In genomic region chr14:102902523-102903247, GRCh38 we compare ENCODE assay signal across 16 cellular contexts. TPM values are rescaled to one million over a fixed set of nuclear protein-coding genes. Genes with fewer than 3 reads are reported as not detected.
A peak's percentile ranks its signal among the peaks of the same experiment; 100 is the strongest.
DNase-seq lines count a peak whose midpoint lies in the region; ATAC-seq and TF ChIP-seq lines count a peak whose summit lies in the region.
"Had no signal": no experiment of that assay in that cellular context is flagged by ENCODE, and none has a peak within 500 bp of the region (broad histone marks: within the 10 kb centered on the region; RNA-seq: fewer than 3 reads in every experiment).

No MANE protein-coding gene starts in this region.

- TF ChIP-seq POLR2A in tibial nerve (IDR thresholded peaks at IDR 0.05): no peak

- no peaks in the 10 kb centered on the region for H3K9me3 ChIP-seq in tibial nerve
- H3K9me3 ChIP-seq: body of pancreas, mucosa of descending colon had no signal

- H3K9me3 Mint-ChIP-seq in activated T-cell treated with anti-CD3 and anti-CD28 coated beads, Interleukin-2, amount 50 U/mL, for 4 hours: no peaks in the 10 kb centered on the region
- no peaks in the 10 kb centered on the region for H3K9me3 Mint-ChIP-seq in IgD-negative memory B cell
- no peaks in the 10 kb centered on the region for H3K9me3 Mint-ChIP-seq in activated naive CD8-positive, alpha-beta T cell treated with anti-CD3 and anti-CD28 coated beads for 36 hours
- no peaks in the 10 kb centered on the region for H3K9me3 Mint-ChIP-seq in stimulated activated effector memory CD8-positive, alpha-beta T cell treated with anti-CD3 and anti-CD28 coated beads, Interleukin-12 subunit alpha, Interleukin-12 subunit beta, amount 100 ng/mL, for 72 hours

- POLR2A ChIA-PET in HEK293T (lab: Yijun Ruan, JAX): no interaction called here

- peaks cover 21% of the 10 kb centered on the region for H3K4me1 Mint-ChIP-seq in activated T-cell treated with anti-CD3 and anti-CD28 coated beads, Interleukin-2, amount 50 U/mL, for 4 hours (ENCODE audit: low read depth)
- H3K4me1 Mint-ChIP-seq in IgD-negative memory B cell: peaks cover 29 to 47% (median 35%) of the 10 kb centered on the region in 3 donors
- H3K4me1 Mint-ChIP-seq in activated naive CD8-positive, alpha-beta T cell treated with anti-CD3 and anti-CD28 coated beads for 36 hours: peaks cover 19% of the 10 kb centered on the region
- H3K4me1 Mint-ChIP-seq in stimulated activated effector memory CD8-positive, alpha-beta T cell treated with anti-CD3 and anti-CD28 coated beads, Interleukin-12 subunit alpha, Interleukin-12 subunit beta, amount 100 ng/mL, for 72 hours: peaks cover 45% of the 10 kb centered on the region

- H3K36me3 Mint-ChIP-seq in activated T-cell treated with anti-CD3 and anti-CD28 coated beads, Interleukin-2, amount 50 U/mL, for 4 hours (ENCODE audit: insufficient read depth): peaks cover 40% of the 10 kb centered on the region
- H3K36me3 Mint-ChIP-seq in IgD-negative memory B cell: peaks cover 8% of the 10 kb centered on the region
- peaks cover 8% of the 10 kb centered on the region for H3K36me3 Mint-ChIP-seq in activated naive CD8-positive, alpha-beta T cell treated with anti-CD3 and anti-CD28 coated beads for 36 hours
- H3K36me3 Mint-ChIP-seq in stimulated activated effector memory CD8-positive, alpha-beta T cell treated with anti-CD3 and anti-CD28 coated beads, Interleukin-12 subunit alpha, Interleukin-12 subunit beta, amount 100 ng/mL, for 72 hours: peaks cover 100% of the 10 kb centered on the region

- H3K4me1 ChIP-seq in tibial nerve: no peaks in the 10 kb centered on the region
- H3K4me1 ChIP-seq: body of pancreas had no signal

- H3K27me3 Mint-ChIP-seq in activated T-cell treated with anti-CD3 and anti-CD28 coated beads, Interleukin-2, amount 50 U/mL, for 4 hours (ENCODE audit: low read depth): no peaks in the 10 kb centered on the region
- H3K27me3 Mint-ChIP-seq in IgD-negative memory B cell: peaks cover 2% of the 10 kb centered on the region
- no peaks in the 10 kb centered on the region for H3K27me3 Mint-ChIP-seq in activated naive CD8-positive, alpha-beta T cell treated with anti-CD3 and anti-CD28 coated beads for 36 hours

- H3K27ac ChIP-seq in tibial nerve: peak overlapping the region in 1 of 4 donors; percentile 50
- H3K27ac ChIP-seq: body of pancreas, PC-9 had no signal

- H3K27ac Mint-ChIP-seq in IgD-negative memory B cell: peak overlapping the region; percentile 90 to 96 (median 95)
- H3K27ac Mint-ChIP-seq in activated naive CD8-positive, alpha-beta T cell treated with anti-CD3 and anti-CD28 coated beads for 36 hours: peak overlapping the region; percentile 3
- peak overlapping the region; percentile 86 for H3K27ac Mint-ChIP-seq in stimulated activated effector memory CD8-positive, alpha-beta T cell treated with anti-CD3 and anti-CD28 coated beads, Interleukin-12 subunit alpha, Interleukin-12 subunit beta, amount 100 ng/mL, for 72 hours

- H3K4me3 ChIP-seq in tibial nerve: no peak overlapping the region
- no peak overlapping the region for H3K4me3 ChIP-seq in foreskin fibroblast (ENCODE audit: low read depth in 1 of 2, low read length in 2 of 2)
- H3K4me3 ChIP-seq: body of pancreas, mucosa of descending colon, PC-9 had no signal

- TF ChIP-seq CTCF in tibial nerve (IDR thresholded peaks at IDR 0.05) (no peak), foreskin fibroblast (IDR thresholded peaks at IDR 0.05; ENCODE audit: low read depth, low read length) (no peak)

- no peak for ATAC-seq in activated T-cell treated with anti-CD3 and anti-CD28 coated beads, Interleukin-2, amount 50 U/mL, for 4 hours
- ATAC-seq in stimulated activated effector memory CD8-positive, alpha-beta T cell treated with anti-CD3 and anti-CD28 coated beads, Interleukin-12 subunit alpha, Interleukin-12 subunit beta, amount 100 ng/mL, for 72 hours: no peak
- ATAC-seq: body of pancreas had no signal

- no peaks in the 10 kb centered on the region for H3K27me3 ChIP-seq in tibial nerve
- H3K27me3 ChIP-seq: body of pancreas had no signal

- CTCF ChIA-PET in HEK293T (lab: Yijun Ruan, JAX): no interaction called here

- no peak for DNase-seq in activated T-cell treated with anti-CD3 and anti-CD28 coated beads, Interleukin-2, amount 50 U/mL, for 4 hours
- DNase-seq in activated T-cell treated with anti-CD3 and anti-CD28 coated beads for 4 hours (no peak), HEK293T (ENCODE audit: extremely low spot score) (no peak), tibial nerve (ENCODE audit: low spot score in 2 of 2) (no peak), foreskin fibroblast (no peak)
- DNase-seq in activated naive CD8-positive, alpha-beta T cell treated with anti-CD3 and anti-CD28 coated beads for 36 hours: no peak
- no peak for DNase-seq in stimulated activated effector memory CD8-positive, alpha-beta T cell treated with anti-CD3 and anti-CD28 coated beads, Interleukin-12 subunit alpha, Interleukin-12 subunit beta, amount 100 ng/mL, for 72 hours (ENCODE audit: low spot score in 2 of 2)
- DNase-seq: activated CD8-positive, alpha-beta memory T cell treated with anti-CD3 and anti-CD28 coated beads, Interleukin-2, amount 50 U/mL, for 4 hours; body of pancreas; C1 segment of cervical spinal cord; NCI-H1694; PC-9; stimulated activated CD4-positive, alpha-beta T cell treated with anti-CD3 and anti-CD28 coated beads, Interleukin-2, amount 100 ng/mL, for 24 hours; stimulated activated naive CD4-positive, alpha-beta T cell had no signal

- peaks cover 0 to 80% (median 0%) of the 10 kb centered on the region in 3 donors for H3K36me3 ChIP-seq in tibial nerve

- no peak for TF ChIP-seq EP300 in tibial nerve (IDR thresholded peaks at IDR 0.05)

- 85 to 88% methylated on average over 12 of the region's 12 CpGs for WGBS in tibial nerve, 2 donors

- H3K4me3 Mint-ChIP-seq in activated T-cell treated with anti-CD3 and anti-CD28 coated beads, Interleukin-2, amount 50 U/mL, for 4 hours: peak overlapping the region; percentile 37
- H3K4me3 Mint-ChIP-seq in IgD-negative memory B cell: peak overlapping the region in 2 of 4 donors; percentile 89 to 94
- no peak overlapping the region for H3K4me3 Mint-ChIP-seq in activated naive CD8-positive, alpha-beta T cell treated with anti-CD3 and anti-CD28 coated beads for 36 hours
- no peak overlapping the region for H3K4me3 Mint-ChIP-seq in stimulated activated effector memory CD8-positive, alpha-beta T cell treated with anti-CD3 and anti-CD28 coated beads, Interleukin-12 subunit alpha, Interleukin-12 subunit beta, amount 100 ng/mL, for 72 hours

TF ChIP-seq in HEK293T, 16 proteins besides CTCF, POLR2A, EP300 and RAD21:
- no peak for TF ChIP-seq HDGF (IDR thresholded peaks at IDR 0.05; ENCODE audit: borderline replicate concordance)
- TF ChIP-seq FOXK2 (IDR thresholded peaks at IDR 0.05): no peak
- no peak for TF ChIP-seq CTBP1 (IDR thresholded peaks at IDR 0.05; ENCODE audit: borderline replicate concordance)
- TF ChIP-seq BHLHE40 (IDR thresholded peaks at IDR 0.05; ENCODE audit: borderline replicate concordance): no peak
- TF ChIP-seq ZNF384 (IDR thresholded peaks at IDR 0.05): no peak
- TF ChIP-seq SP1 (IDR thresholded peaks at IDR 0.05): no peak

RNA-seq across cellular contexts. Expression of gene AMN, which starts 19.8 kb away (rescaled TPM):
- 1 to 10 TPM; 1.7 to 2.2 (median 2.0) TPM for total RNA-seq in activated T-cell treated with anti-CD3 and anti-CD28 coated beads, Interleukin-2, amount 50 U/mL, for 4 hours
- 15.0 TPM for polyA plus RNA-seq in IgD-negative memory B cell
- 1 to 10 TPM in 1 of 2 experiments, under 1 TPM in 1; 0.72 to 2.0 TPM for total RNA-seq in activated naive CD8-positive, alpha-beta T cell treated with anti-CD3 and anti-CD28 coated beads for 36 hours
- total RNA-seq in tibial nerve: under 1 TPM in 1 of 4 donors, not detected in 3; 0.21 TPM

Comparison
In these comparisons a context has a peak if more than half of its experiments do, and no peak if none do; other contexts are left out.
1. H3K27ac Mint-ChIP-seq: peak in every context shown above with its lines; median percentile 95 in IgD-negative memory B cell; 86 in stimulated activated effector memory CD8-positive, alpha-beta T cell treated with anti-CD3 and anti-CD28 coated beads, Interleukin-12 subunit alpha, Interleukin-12 subunit beta, amount 100 ng/mL, for 72 hours; 3 in activated naive CD8-positive, alpha-beta T cell treated with anti-CD3 and anti-CD28 coated beads for 36 hours.